11 cellular contexts compared by ENCODE assay signal in genomic region chr20:63536241-63536977, GRCh38. TPM values are rescaled to one million over a fixed set of nuclear protein-coding genes. Genes with fewer than 3 reads are reported as not detected.
DNase-seq lines count a peak whose midpoint lies in the region; ATAC-seq and TF ChIP-seq lines count a peak whose summit lies in the region.
"Had no signal": no experiment of that assay in that cellular context is flagged by ENCODE, and none has a peak within 500 bp of the region (broad histone marks: within the 10 kb centered on the region; RNA-seq: fewer than 3 reads in every experiment).

No MANE protein-coding gene starts in this region.

- DNase-seq in activated naive CD4-positive, alpha-beta T cell treated with anti-CD3 and anti-CD28 coated beads, Interleukin-2, amount 10 ng/mL, durations not matched to agents 7 days and 5 days, result no peak
- no peak for DNase-seq in activated naive CD4-positive, alpha-beta T cell treated with anti-CD3 and anti-CD28 coated beads for 36 hours
- DNase-seq in PC-9 (peak; percentile 63 to 69), fibroblast of gingiva (ENCODE audit: low read depth) (peak; percentile 55), stromal cell of bone marrow (ENCODE audit: low read depth) (peak; percentile 21), putamen (ENCODE audit: low spot score) (no peak), GM20000 (ENCODE audit: low spot score) (no peak)
- DNase-seq: H7, NCI-H524 had no signal

- peaks cover 31% of the 10 kb centered on the region; the same call in 1 of the 2 replicates for H3F3A ChIP-seq in PC-9 (ENCODE audit: insufficient read depth, low read depth)

- TF ChIP-seq CTCF in PC-9 (conservative IDR thresholded peaks at IDR 0.05), result no peak
- no peak for TF ChIP-seq CTCF in GM20000 (IDR thresholded peaks at IDR 0.05; ENCODE audit: extremely low read depth, missing control alignments)

- ATAC-seq in GM18519 (IDR thresholded peaks at IDR 0.05; ENCODE audit: low FRiP score, unreplicated experiment), result no peak

- no peaks in the 10 kb centered on the region for H3K9me3 Mint-ChIP-seq in activated naive CD4-positive, alpha-beta T cell treated with anti-CD3 and anti-CD28 coated beads, Interleukin-2, amount 10 ng/mL, durations not matched to agents 7 days and 5 days
- no peaks in the 10 kb centered on the region for H3K9me3 Mint-ChIP-seq in activated naive CD4-positive, alpha-beta T cell treated with anti-CD3 and anti-CD28 coated beads for 36 hours

- no peaks in the 10 kb centered on the region for H3K9me3 ChIP-seq in PC-9 (ENCODE audit: insufficient read depth, low read depth)

- H3K4me3 ChIP-seq in PC-9, result peak overlapping the region; percentile 66
- H3K4me3 ChIP-seq: lung had no signal

- H3K4me1 Mint-ChIP-seq in activated naive CD4-positive, alpha-beta T cell treated with anti-CD3 and anti-CD28 coated beads, Interleukin-2, amount 10 ng/mL, durations not matched to agents 7 days and 5 days, result peaks cover 24% of the 10 kb centered on the region
- H3K4me1 Mint-ChIP-seq in activated naive CD4-positive, alpha-beta T cell treated with anti-CD3 and anti-CD28 coated beads for 36 hours (ENCODE audit: low read depth), result peaks cover 11% of the 10 kb centered on the region

- intact Hi-C loops in activated naive CD4-positive, alpha-beta T cell treated with anti-CD3 and anti-CD28 coated beads for 36 hours (cut with micrococcal nuclease), result loop anchor here (2.0 to 10.0 kb wide), 4 partner anchors 88 to 442 kb away; partner anchors contain the start of genes GMEB2 and SAMD10
- intact Hi-C loops in PC-9 (cut with micrococcal nuclease; ENCODE audit: unreplicated experiment), result loop anchor here (2.0 to 5.0 kb wide), 3 partner anchors 94 to 521 kb away; no protein-coding TSS in a partner anchor

- H3K4me1 ChIP-seq in PC-9 (replicated peaks; ENCODE audit: insufficient read depth), result peaks cover 49% of the 10 kb centered on the region

- BruUV-seq in PC-9 (replicated peaks; lab: Mats Ljungman, UMichigan), result no TSS peak

- peaks cover 6% of the 10 kb centered on the region; the same call in 1 of the 2 replicates for H3K79me2 ChIP-seq in PC-9 (ENCODE audit: low read depth)

- H3K27ac ChIP-seq in PC-9, result 0 out of 2 replicates have a peak overlapping the region, but pooled peaks have one; percentile 55

- CTCF ChIA-PET in activated naive CD4-positive, alpha-beta T cell treated with anti-CD3 and anti-CD28 coated beads, Interleukin-2, amount 10 ng/mL, durations not matched to agents 7 days and 5 days (lab: Charles Lee), result interaction anchor here (1.2 to 2.8 kb wide), 4 partner anchors 39 to 502 kb away, joined by 4 to 15 read pairs (median 7); partner anchors contain the start of genes ARFRP1 and ZGPAT
- CTCF ChIA-PET in activated naive CD4-positive, alpha-beta T cell treated with anti-CD3 and anti-CD28 coated beads for 36 hours (lab: Charles Lee), result interaction anchor here (0.6 to 2.7 kb wide), 10 partner anchors 14 to 584 kb away, joined by 3 to 10 read pairs (median 5); partner anchors contain the start of genes ARFRP1 and ZGPAT
- CTCF ChIA-PET in PC-9 (lab: Charles Lee), result interaction anchor here (2.6 to 3.0 kb wide), 2 partner anchors 105 to 444 kb away, joined by 15 to 43 read pairs; partner anchors contain the start of genes PRPF6 and SAMD10

- no peak overlapping the region for H3K4me3 Mint-ChIP-seq in activated naive CD4-positive, alpha-beta T cell treated with anti-CD3 and anti-CD28 coated beads, Interleukin-2, amount 10 ng/mL, durations not matched to agents 7 days and 5 days
- no peak overlapping the region for H3K4me3 Mint-ChIP-seq in activated naive CD4-positive, alpha-beta T cell treated with anti-CD3 and anti-CD28 coated beads for 36 hours

- H4K20me1 ChIP-seq in PC-9 (ENCODE audit: insufficient read depth), result no peaks in the 10 kb centered on the region

- no peaks in the 10 kb centered on the region for H3K9me2 ChIP-seq in PC-9 (ENCODE audit: insufficient read depth)

- peak overlapping the region; percentile 89 for H3K27ac Mint-ChIP-seq in activated naive CD4-positive, alpha-beta T cell treated with anti-CD3 and anti-CD28 coated beads, Interleukin-2, amount 10 ng/mL, durations not matched to agents 7 days and 5 days
- H3K27ac Mint-ChIP-seq in activated naive CD4-positive, alpha-beta T cell treated with anti-CD3 and anti-CD28 coated beads for 36 hours, result no peak overlapping the region

- H3K27me3 ChIP-seq in PC-9 (ENCODE audit: insufficient read depth, low read depth), result no peaks in the 10 kb centered on the region

- H3K27me3 Mint-ChIP-seq in activated naive CD4-positive, alpha-beta T cell treated with anti-CD3 and anti-CD28 coated beads, Interleukin-2, amount 10 ng/mL, durations not matched to agents 7 days and 5 days, result peaks cover 49% of the 10 kb centered on the region
- H3K27me3 Mint-ChIP-seq in activated naive CD4-positive, alpha-beta T cell treated with anti-CD3 and anti-CD28 coated beads for 36 hours (ENCODE audit: low read depth), result no peaks in the 10 kb centered on the region

- POLR2A ChIA-PET in PC-9 (lab: Charles Lee; ENCODE audit: unreplicated experiment), result interaction anchor here (0.5 to 0.6 kb wide), 5 partner anchors 20 to 1170 kb away, joined by 3 to 4 read pairs (median 3); no protein-coding TSS in a partner anchor

- no peaks in the 10 kb centered on the region for H3K36me3 ChIP-seq in PC-9 (ENCODE audit: low read depth)

- H3K36me3 Mint-ChIP-seq in activated naive CD4-positive, alpha-beta T cell treated with anti-CD3 and anti-CD28 coated beads, Interleukin-2, amount 10 ng/mL, durations not matched to agents 7 days and 5 days, result no peaks in the 10 kb centered on the region
- H3K36me3 Mint-ChIP-seq in activated naive CD4-positive, alpha-beta T cell treated with anti-CD3 and anti-CD28 coated beads for 36 hours (ENCODE audit: low read depth), result no peaks in the 10 kb centered on the region

- H2AFZ ChIP-seq in PC-9, result peak overlapping the region; percentile 79

- peak overlapping the region; percentile 97 for H3K4me2 ChIP-seq in PC-9

RNA-seq across cellular contexts. Expression of gene PTK6, which starts 0.8 kb away (rescaled TPM):
- under 1 TPM; 0.35 to 0.38 TPM for total RNA-seq in activated naive CD4-positive, alpha-beta T cell treated with anti-CD3 and anti-CD28 coated beads for 36 hours
- total RNA-seq in PC-9 (2021), result 12.9 and 13.3 TPM in 2 replicates

RNA-seq across cellular contexts. Expression of gene SRMS, which starts 11.1 kb away (rescaled TPM):
- not detected for total RNA-seq in activated naive CD4-positive, alpha-beta T cell treated with anti-CD3 and anti-CD28 coated beads for 36 hours
- total RNA-seq in PC-9 (2021), result 1.2 TPM in 2 replicates
- total RNA-seq: lung had no signal

RNA-seq across cellular contexts. Expression of gene PPDPF, which starts 15.8 kb away (rescaled TPM):
- 100 to 1,000 TPM; 189 to 194 TPM for total RNA-seq in activated naive CD4-positive, alpha-beta T cell treated with anti-CD3 and anti-CD28 coated beads for 36 hours
- total RNA-seq in PC-9 (2021), result 243 and 253 TPM in 2 replicates

RNA-seq across cellular contexts. Expression of gene FNDC11, which starts 17.6 kb away (rescaled TPM):
- under 1 TPM in 1 of 2 experiments, not detected in 1; 0.10 TPM for total RNA-seq in activated naive CD4-positive, alpha-beta T cell treated with anti-CD3 and anti-CD28 coated beads for 36 hours
- total RNA-seq in PC-9 (2021), result 7.7 and 10.6 TPM in 2 replicates

RNA-seq across cellular contexts. Expression of gene EEF1A2, which starts 37.5 kb away (rescaled TPM):
- under 1 TPM in 1 of 2 experiments, not detected in 1; 0.12 TPM for total RNA-seq in activated naive CD4-positive, alpha-beta T cell treated with anti-CD3 and anti-CD28 coated beads for 36 hours
- total RNA-seq in PC-9 (2021), result 75.2 and 90.2 TPM in 2 replicates

Comparison
In these comparisons a context has a peak if more than half of its experiments do, and no peak if none do; other contexts are left out.
1. DNase-seq: peak in PC-9 (2 of 2), fibroblast of gingiva (single experiment) and stromal cell of bone marrow (single experiment); none in activated naive CD4-positive, alpha-beta T cell treated with anti-CD3 and anti-CD28 coated beads, Interleukin-2, amount 10 ng/mL, durations not matched to agents 7 days and 5 days (single experiment), activated naive CD4-positive, alpha-beta T cell treated with anti-CD3 and anti-CD28 coated beads for 36 hours (single experiment), putamen (single experiment) and GM20000 (single experiment).
2. RNA of gene PTK6, which starts 0.8 kb away (total RNA-seq): 12.9 to 13.3 TPM in PC-9; 0.35 to 0.38 TPM in activated naive CD4-positive, alpha-beta T cell treated with anti-CD3 and anti-CD28 coated beads for 36 hours; every median in the first group is over 10 times any median in the second.